In genomic region chr17:83175551-83176271, GRCh38 we compare ENCODE assay signal across 21 cellular contexts.
DNase-seq lines count a peak whose midpoint lies in the region; ATAC-seq and TF ChIP-seq lines count a peak whose summit lies in the region.
"Had no signal": no experiment of that assay in that cellular context is flagged by ENCODE, and none has a peak within 500 bp of the region (broad histone marks: within the 10 kb centered on the region; RNA-seq: fewer than 3 reads in every experiment).

No MANE protein-coding gene starts in this region.

- intact Hi-C loops in breast epithelium (cut with DNase I; ENCODE audit: low total_unique reads) = no loop called here
- intact Hi-C loops in MCF 10A (cut with micrococcal nuclease) = no loop called here
- intact Hi-C loops in testis (cut with DNase I; ENCODE audit: low total_unique reads) = no loop called here

- no peak overlapping the region for H3K4me3 Mint-ChIP-seq in MCF 10A (ENCODE audit: unreplicated experiment)
- H3K4me3 Mint-ChIP-seq: activated naive CD4-positive, alpha-beta T cell treated with anti-CD3 and anti-CD28 coated beads, Interleukin-2, amount 50 U/mL, for 24 hours; CD8-positive, alpha-beta memory T cell; H9 had no signal

- POLR2A ChIA-PET in MCF 10A (lab: Yijun Ruan, JAX) = no interaction called here

- CTCF ChIA-PET in MCF 10A (lab: Yijun Ruan, JAX) = no interaction called here

- no TSS peak for BruUV-seq in MCF 10A (replicated peaks; lab: Mats Ljungman, UMichigan)

- no peaks in the 10 kb centered on the region for H3K27me3 ChIP-seq in breast epithelium
- H3K27me3 ChIP-seq in RWPE2 (ENCODE audit: insufficient read depth, poor library complexity, severe bottlenecking) = no peaks in the 10 kb centered on the region
- H3K27me3 ChIP-seq in suprapubic skin = no peaks in the 10 kb centered on the region
- no peaks in the 10 kb centered on the region for H3K27me3 ChIP-seq in testis
- H3K27me3 ChIP-seq: upper lobe of left lung had no signal

- TF ChIP-seq CTCF in breast epithelium (IDR thresholded peaks at IDR 0.05) (no peak), MCF 10A (IDR thresholded peaks at IDR 0.05; ENCODE audit: unreplicated experiment) (no peak), RWPE2 (IDR thresholded peaks at IDR 0.05; ENCODE audit: poor library complexity, severe bottlenecking) (no peak), suprapubic skin (IDR thresholded peaks at IDR 0.05) (no peak), testis (IDR thresholded peaks at IDR 0.05) (no peak)

- no peaks in the 10 kb centered on the region for H3K36me3 ChIP-seq in breast epithelium
- no peaks in the 10 kb centered on the region for H3K36me3 ChIP-seq in RWPE2 (ENCODE audit: low read depth)
- no peaks in the 10 kb centered on the region for H3K36me3 ChIP-seq in suprapubic skin
- no peaks in the 10 kb centered on the region for H3K36me3 ChIP-seq in testis (ENCODE audit: low read depth, missing control alignments)
- H3K36me3 ChIP-seq: upper lobe of left lung had no signal

- DNase-seq in breast epithelium (ENCODE audit: low spot score in 2 of 2) = peak; percentile 6 to 30
- DNase-seq in MCF 10A (ENCODE audit: unreplicated experiment) = no peak
- DNase-seq in RWPE2 (ENCODE audit: low spot score) = peak; percentile 39
- peak; percentile 60 for DNase-seq in left kidney (ENCODE audit: low read depth, low spot score)
- DNase-seq in suprapubic skin (ENCODE audit: low spot score in 2 of 2) = no peak
- DNase-seq in testis = no peak
- DNase-seq in LoVo (ENCODE audit: low spot score) = no peak
- DNase-seq: activated T-cell treated with anti-CD3 and anti-CD28 coated beads for 4 hours; CD8-positive, alpha-beta memory T cell; H9; hypothalamus; IMR-90; midbrain; NCI-H187; NCI-H446 treated with DMSO at 0.1 percent for 48 hours; retina; T-helper 9 cell; upper lobe of left lung had no signal

- ATAC-seq in RWPE2 (ENCODE audit: low read depth) = no peak
- ATAC-seq in HG02759 (IDR thresholded peaks at IDR 0.05; ENCODE audit: unreplicated experiment) = no peak
- ATAC-seq: stimulated activated naive CD8-positive, alpha-beta T cell treated with anti-CD3 and anti-CD28 coated beads, Interleukin-15, Interleukin-2, amounts not matched to agents 100 U/mL and 50 U/mL, for 24 hours had no signal

- no peaks in the 10 kb centered on the region for H3K36me3 Mint-ChIP-seq in MCF 10A (ENCODE audit: insufficient read depth, unreplicated experiment)
- H3K36me3 Mint-ChIP-seq: activated naive CD4-positive, alpha-beta T cell treated with anti-CD3 and anti-CD28 coated beads, Interleukin-2, amount 50 U/mL, for 24 hours; CD8-positive, alpha-beta memory T cell had no signal

- no peaks in the 10 kb centered on the region for H3K9me3 Mint-ChIP-seq in MCF 10A (ENCODE audit: unreplicated experiment)
- H3K9me3 Mint-ChIP-seq: activated naive CD4-positive, alpha-beta T cell treated with anti-CD3 and anti-CD28 coated beads, Interleukin-2, amount 50 U/mL, for 24 hours; CD8-positive, alpha-beta memory T cell had no signal

- TF ChIP-seq POLR2A in breast epithelium (IDR thresholded peaks at IDR 0.05) (no peak), suprapubic skin (IDR thresholded peaks at IDR 0.05) (no peak), testis (IDR thresholded peaks at IDR 0.05) (no peak)

- no peak for TF ChIP-seq EP300 in suprapubic skin (IDR thresholded peaks at IDR 0.05)

- H3K4me3 ChIP-seq in breast epithelium (no peak overlapping the region), RWPE2 (ENCODE audit: severe bottlenecking) (no peak overlapping the region), suprapubic skin (no peak overlapping the region), testis (no peak overlapping the region)
- H3K4me3 ChIP-seq: upper lobe of left lung had no signal

- H3K4me1 ChIP-seq in breast epithelium (no peaks in the 10 kb centered on the region), RWPE2 (ENCODE audit: insufficient read depth, poor library complexity, severe bottlenecking) (no peaks in the 10 kb centered on the region), suprapubic skin (peaks cover 13% of the 10 kb centered on the region), testis (peaks cover 2% of the 10 kb centered on the region)
- H3K4me1 ChIP-seq: upper lobe of left lung had no signal

- no peaks in the 10 kb centered on the region for H3K27me3 Mint-ChIP-seq in MCF 10A (ENCODE audit: insufficient read depth, unreplicated experiment)
- H3K27me3 Mint-ChIP-seq: activated naive CD4-positive, alpha-beta T cell treated with anti-CD3 and anti-CD28 coated beads, Interleukin-2, amount 50 U/mL, for 24 hours had no signal

- H3K27ac ChIP-seq in breast epithelium (no peak overlapping the region), RWPE2 (ENCODE audit: poor library complexity, severe bottlenecking) (no peak overlapping the region), suprapubic skin (peak overlapping the region; percentile 18), testis (no peak overlapping the region)
- H3K27ac ChIP-seq: upper lobe of left lung had no signal

- H3K27ac Mint-ChIP-seq in MCF 10A (ENCODE audit: low read depth, unreplicated experiment) = no peak overlapping the region
- H3K27ac Mint-ChIP-seq: H9 had no signal

- no peaks in the 10 kb centered on the region for H3K4me1 Mint-ChIP-seq in MCF 10A (ENCODE audit: insufficient read depth, unreplicated experiment)
- H3K4me1 Mint-ChIP-seq: activated naive CD4-positive, alpha-beta T cell treated with anti-CD3 and anti-CD28 coated beads, Interleukin-2, amount 50 U/mL, for 24 hours; CD8-positive, alpha-beta memory T cell had no signal

- H3K9me3 ChIP-seq in breast epithelium (no peaks in the 10 kb centered on the region), RWPE2 (ENCODE audit: severe bottlenecking) (no peaks in the 10 kb centered on the region), suprapubic skin (no peaks in the 10 kb centered on the region), testis (no peaks in the 10 kb centered on the region)
- H3K9me3 ChIP-seq: upper lobe of left lung had no signal

- 75% methylated on average over 7 of the region's 12 CpGs for WGBS in suprapubic skin
- 84 to 98% methylated on average over 6 to 12 of the region's 12 CpGs for WGBS in testis, 2 donors

Comparison
In these comparisons a context has a peak if more than half of its experiments do, and no peak if none do; other contexts are left out.
1. DNase-seq: peak in breast epithelium (2 of 2), RWPE2 (single experiment) and left kidney (single experiment); none in MCF 10A (single experiment), suprapubic skin (0 of 2), testis (single experiment) and LoVo (single experiment).